Comparison of ENCODE assay signal across 30 cellular contexts in the genomic region with DNA sequence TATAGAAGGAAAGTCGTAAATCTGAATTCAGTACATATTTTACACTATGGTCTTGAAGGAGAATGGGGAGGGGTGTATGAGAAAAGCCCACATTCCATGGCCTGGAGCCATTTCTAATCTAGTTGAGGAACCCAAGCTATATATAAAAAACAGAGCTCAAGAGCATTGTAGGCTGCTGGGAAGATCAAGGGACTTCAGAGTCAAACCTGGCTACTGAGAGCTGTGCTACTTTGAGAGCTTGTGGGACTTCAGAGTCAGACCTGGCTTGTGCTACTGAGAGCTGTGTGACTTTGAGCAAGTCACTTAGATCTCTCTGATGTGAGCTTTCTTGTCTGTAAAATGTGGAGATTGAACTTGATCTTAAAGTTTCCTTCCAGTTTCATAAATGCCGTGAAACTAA.
"Had no signal": no experiment of that assay in that cellular context is flagged by ENCODE, and none has a peak within 500 bp of the region (broad histone marks: within the 10 kb centered on the region; RNA-seq: fewer than 3 reads in every experiment).

No MANE protein-coding gene starts in this region.

- DNase-seq: activated B cell treated with CpG ODN at 0.5 μM for 24 hours; activated CD4-positive, alpha-beta T cell treated with anti-CD3 and anti-CD28 coated beads, Interleukin-2, amount 10 ng/mL, durations not matched to agents 24 days and 14 days; activated CD8-positive, alpha-beta memory T cell treated with anti-CD3 and anti-CD28 coated beads, Interleukin-2, amount 10 ng/mL, durations not matched to agents 7 days and 5 days; activated CD8-positive, alpha-beta memory T cell treated with anti-CD3 and anti-CD28 coated beads, Interleukin-2, amount 50 U/mL, for 4 hours; activated CD8-positive, alpha-beta T cell treated with anti-CD3 and anti-CD28 coated beads, Interleukin-2, amount 10 ng/mL, durations not matched to agents 7 days and 5 days; activated effector memory CD4-positive, alpha-beta T cell treated with anti-CD3 and anti-CD28 coated beads, Interleukin-2, amount 50 U/mL, for 16 hours; activated naive CD4-positive, alpha-beta T cell treated with anti-CD3 and anti-CD28 coated beads for 36 hours; activated naive CD8-positive, alpha-beta T cell treated with anti-CD3 and anti-CD28 coated beads for 36 hours; activated naive CD8-positive, alpha-beta T cell treated with anti-CD3 and anti-CD28 coated beads, Interleukin-2, amount 50 U/mL, for 24 hours; activated T-cell treated with anti-CD3 and anti-CD28 coated beads, Interleukin-2, amount 50 U/mL, for 1 hour; activated T-cell treated with anti-CD3 and anti-CD28 coated beads, Interleukin-2, amount 50 U/mL, for 48 hours; adrenal gland; amygdala; aorta; body of pancreas; caudate nucleus; cortex of kidney; dermis blood vessel endothelial cell; effector CD4-positive, alpha-beta T cell; effector memory CD8-positive, alpha-beta T cell; erythroblast; esophagus squamous epithelium; T-cell; T-helper 9 cell; WERI-Rb-1 had no signal

- H3K9me3 Mint-ChIP-seq: activated B cell treated with CpG ODN at 0.5 μM for 24 hours; activated CD4-positive, alpha-beta T cell treated with anti-CD3 and anti-CD28 coated beads, Interleukin-2, amount 10 ng/mL, durations not matched to agents 24 days and 14 days; activated naive CD4-positive, alpha-beta T cell treated with anti-CD3 and anti-CD28 coated beads for 36 hours; activated naive CD4-positive, alpha-beta T cell treated with anti-CD3 and anti-CD28 coated beads, Interleukin-2, amount 50 U/mL, for 24 hours; activated naive CD8-positive, alpha-beta T cell treated with anti-CD3 and anti-CD28 coated beads for 36 hours; activated naive CD8-positive, alpha-beta T cell treated with anti-CD3 and anti-CD28 coated beads, Interleukin-2, amount 50 U/mL, for 24 hours; activated T-helper 1 cell treated with anti-CD3 and anti-CD28 coated beads, Interleukin-12 subunit alpha, Interleukin-12 subunit beta, Interleukin-2, Interleukin-4 antibody, amounts not matched to agents 30 ng/mL and 10 ng/mL and 1 ng/mL, durations not matched to agents 14 hours and 24 hours and 36 hours; activated T-helper 2 cell treated with anti-CD3 and anti-CD28 coated beads, Interferon-gamma antibody, Interleukin-2, Interleukin-4, amounts not matched to agents 10 μg/mL and 5 μg/mL and 100 μg/mL, durations not matched to agents 14 hours and 24 hours and 36 hours; effector memory CD8-positive, alpha-beta T cell; T-cell; T-helper 1 cell treated with Interleukin-12 subunit alpha and Interleukin-12 subunit beta and Interleukin-4 antibody, amounts not matched to agents 30 μg/mL and 1 μg/mL, for 36 hours had no signal

- ATAC-seq: activated CD4-positive, CD25-positive, alpha-beta regulatory T cell treated with anti-CD3 and anti-CD28 coated beads, Interleukin-2, amount 50 U/mL, for 24 hours; activated CD8-positive, alpha-beta memory T cell treated with anti-CD3 and anti-CD28 coated beads, Interleukin-2, amount 10 ng/mL, durations not matched to agents 7 days and 5 days; activated CD8-positive, alpha-beta T cell treated with anti-CD3 and anti-CD28 coated beads, Interleukin-2, amount 10 ng/mL, durations not matched to agents 7 days and 5 days; activated naive CD8-positive, alpha-beta T cell treated with anti-CD3 and anti-CD28 coated beads, Interleukin-2, amount 50 U/mL, for 24 hours; body of pancreas; effector memory CD8-positive, alpha-beta T cell; T-cell had no signal

- H3K4me1 Mint-ChIP-seq: activated B cell treated with CpG ODN at 0.5 μM for 24 hours; activated CD4-positive, alpha-beta T cell treated with anti-CD3 and anti-CD28 coated beads, Interleukin-2, amount 10 ng/mL, durations not matched to agents 24 days and 14 days; activated CD8-positive, alpha-beta memory T cell treated with anti-CD3 and anti-CD28 coated beads, Interleukin-2, amount 10 ng/mL, durations not matched to agents 7 days and 5 days; activated naive CD8-positive, alpha-beta T cell treated with anti-CD3 and anti-CD28 coated beads, Interleukin-2, amount 50 U/mL, for 24 hours had no signal

- H3K36me3 Mint-ChIP-seq: activated CD8-positive, alpha-beta memory T cell treated with anti-CD3 and anti-CD28 coated beads, Interleukin-2, amount 10 ng/mL, durations not matched to agents 7 days and 5 days; activated naive CD4-positive, alpha-beta T cell treated with anti-CD3 and anti-CD28 coated beads, Interleukin-2, amount 50 U/mL, for 24 hours; activated naive CD8-positive, alpha-beta T cell treated with anti-CD3 and anti-CD28 coated beads for 36 hours; T-cell had no signal

- H3K27me3 Mint-ChIP-seq: effector memory CD8-positive, alpha-beta T cell had no signal

- H3K27ac Mint-ChIP-seq: activated B cell treated with CpG ODN at 0.5 μM for 24 hours; activated CD4-positive, alpha-beta T cell treated with anti-CD3 and anti-CD28 coated beads, Interleukin-2, amount 10 ng/mL, durations not matched to agents 24 days and 14 days; activated CD8-positive, alpha-beta memory T cell treated with anti-CD3 and anti-CD28 coated beads, Interleukin-2, amount 10 ng/mL, durations not matched to agents 7 days and 5 days; activated CD8-positive, alpha-beta T cell treated with anti-CD3 and anti-CD28 coated beads, Interleukin-2, amount 10 ng/mL, durations not matched to agents 7 days and 5 days; activated naive CD4-positive, alpha-beta T cell treated with anti-CD3 and anti-CD28 coated beads for 36 hours; activated naive CD4-positive, alpha-beta T cell treated with anti-CD3 and anti-CD28 coated beads, Interleukin-2, amount 50 U/mL, for 24 hours; activated naive CD8-positive, alpha-beta T cell treated with anti-CD3 and anti-CD28 coated beads for 36 hours; activated naive CD8-positive, alpha-beta T cell treated with anti-CD3 and anti-CD28 coated beads, Interleukin-2, amount 50 U/mL, for 24 hours; activated T-helper 1 cell treated with anti-CD3 and anti-CD28 coated beads, Interleukin-12 subunit alpha, Interleukin-12 subunit beta, Interleukin-2, Interleukin-4 antibody, amounts not matched to agents 30 ng/mL and 10 ng/mL and 1 ng/mL, durations not matched to agents 14 hours and 24 hours and 36 hours; activated T-helper 2 cell treated with anti-CD3 and anti-CD28 coated beads, Interferon-gamma antibody, Interleukin-2, Interleukin-4, amounts not matched to agents 10 μg/mL and 5 μg/mL and 100 μg/mL, durations not matched to agents 14 hours and 24 hours and 36 hours; effector memory CD8-positive, alpha-beta T cell; T-cell; T-helper 1 cell treated with Interleukin-12 subunit alpha and Interleukin-12 subunit beta and Interleukin-4 antibody, amounts not matched to agents 30 μg/mL and 1 μg/mL, for 36 hours had no signal

- H3K4me3 Mint-ChIP-seq: activated B cell treated with CpG ODN at 0.5 μM for 24 hours; activated CD4-positive, alpha-beta T cell treated with anti-CD3 and anti-CD28 coated beads, Interleukin-2, amount 10 ng/mL, durations not matched to agents 24 days and 14 days; activated CD8-positive, alpha-beta memory T cell treated with anti-CD3 and anti-CD28 coated beads, Interleukin-2, amount 10 ng/mL, durations not matched to agents 7 days and 5 days; activated CD8-positive, alpha-beta T cell treated with anti-CD3 and anti-CD28 coated beads, Interleukin-2, amount 10 ng/mL, durations not matched to agents 7 days and 5 days; activated naive CD4-positive, alpha-beta T cell treated with anti-CD3 and anti-CD28 coated beads for 36 hours; activated naive CD4-positive, alpha-beta T cell treated with anti-CD3 and anti-CD28 coated beads, Interleukin-2, amount 50 U/mL, for 24 hours; activated naive CD8-positive, alpha-beta T cell treated with anti-CD3 and anti-CD28 coated beads for 36 hours; activated naive CD8-positive, alpha-beta T cell treated with anti-CD3 and anti-CD28 coated beads, Interleukin-2, amount 50 U/mL, for 24 hours; activated T-helper 1 cell treated with anti-CD3 and anti-CD28 coated beads, Interleukin-12 subunit alpha, Interleukin-12 subunit beta, Interleukin-2, Interleukin-4 antibody, amounts not matched to agents 30 ng/mL and 10 ng/mL and 1 ng/mL, durations not matched to agents 14 hours and 24 hours and 36 hours; effector memory CD8-positive, alpha-beta T cell; T-cell; T-helper 1 cell treated with Interleukin-12 subunit alpha and Interleukin-12 subunit beta and Interleukin-4 antibody, amounts not matched to agents 30 μg/mL and 1 μg/mL, for 36 hours had no signal
